ENCODE assay signal across 1 cellular context in genomic region chr19:10027158-10027997, GRCh38.
TF ChIP-seq lines count a peak whose summit lies in the region.

No MANE protein-coding gene starts in this region.

TF ChIP-seq in K562, 482 proteins besides CTCF, POLR2A, EP300 and RAD21 (continued from another document and continues in another):
- TF ChIP-seq FOXP1 (CRISPR knock-in tag; IDR thresholded peaks at IDR 0.05), result peak; percentile 84
- TF ChIP-seq XRCC3 (IDR thresholded peaks at IDR 0.05), result no peak
- TF ChIP-seq ZKSCAN8 (CRISPR knock-in tag; IDR thresholded peaks at IDR 0.05), result no peak
- no peak for TF ChIP-seq E2F3 (CRISPR knock-in tag; IDR thresholded peaks at IDR 0.05)
- peak; percentile 64 for TF ChIP-seq MXD1 (CRISPR knock-in tag; IDR thresholded peaks at IDR 0.05; ENCODE audit: borderline replicate concordance, poor library complexity, severe bottlenecking)
- TF ChIP-seq GATA2 (CRISPR knock-in tag; IDR thresholded peaks at IDR 0.05), result no peak
- no peak for TF ChIP-seq KDM5B (IDR thresholded peaks at IDR 0.05; ENCODE audit: insufficient replicate concordance, low read depth, low read length)
- peak; percentile 63 to 66 for TF ChIP-seq E2F6 (IDR thresholded peaks at IDR 0.05; ENCODE audit: borderline replicate concordance in 1 of 2, extremely low read depth in 1 of 2, insufficient read depth in 1 of 2, insufficient read length in 1 of 2, low read depth in 1 of 2, low read length in 1 of 2, poor library complexity in 1 of 2, severe bottlenecking in 1 of 2)
- no peak for TF ChIP-seq KHSRP (IDR thresholded peaks at IDR 0.05)
- TF ChIP-seq SLC30A9 (CRISPR knock-in tag; IDR thresholded peaks at IDR 0.05), result no peak
- no peak for TF ChIP-seq ATF2 (CRISPR knock-in tag; IDR thresholded peaks at IDR 0.05)
- TF ChIP-seq THRA (IDR thresholded peaks at IDR 0.05), result no peak
- no peak for TF ChIP-seq POLR2AphosphoS5 (IDR thresholded peaks at IDR 0.05; ENCODE audit: control insufficient read depth, insufficient read depth, low read depth, low read length)
- no peak for TF ChIP-seq CHD2 (IDR thresholded peaks at IDR 0.05; ENCODE audit: low read depth, low read length)
- TF ChIP-seq DNMT1 (IDR thresholded peaks at IDR 0.05), result no peak
- TF ChIP-seq OTX1 (CRISPR knock-in tag; IDR thresholded peaks at IDR 0.05), result no peak
- TF ChIP-seq RUNX1 (IDR thresholded peaks at IDR 0.05; ENCODE audit: low read depth), result peak; percentile 48; the same call in 1 of the 2 replicates
- TF ChIP-seq ZNF395 (CRISPR knock-in tag; IDR thresholded peaks at IDR 0.05), result no peak
- TF ChIP-seq ATF4 (CRISPR knock-in tag; IDR thresholded peaks at IDR 0.05), result no peak
- no peak for TF ChIP-seq HEY1 (CRISPR knock-in tag; IDR thresholded peaks at IDR 0.05; ENCODE audit: borderline replicate concordance)
- no peak for TF ChIP-seq DPF2 (IDR thresholded peaks at IDR 0.05)
- TF ChIP-seq FOXJ3 (CRISPR knock-in tag; IDR thresholded peaks at IDR 0.05), result no peak
- 0 out of 2 replicates have a peak, but pooled peaks have one; percentile 71 for TF ChIP-seq CBFB (CRISPR knock-in tag; IDR thresholded peaks at IDR 0.05)
- TF ChIP-seq PTBP1 (IDR thresholded peaks at IDR 0.05; ENCODE audit: low read depth, low read length), result 0 out of 2 replicates have a peak, but pooled peaks have one; percentile 30
- no peak for TF ChIP-seq PHTF2 (CRISPR knock-in tag; IDR thresholded peaks at IDR 0.05)
- no peak for TF ChIP-seq PHB (CRISPR knock-in tag; IDR thresholded peaks at IDR 0.05)
- TF ChIP-seq DIDO1 (tag; IDR thresholded peaks at IDR 0.05; ENCODE audit: low read depth), result no peak
- TF ChIP-seq CXXC5 (CRISPR knock-in tag; IDR thresholded peaks at IDR 0.05), result peak; percentile 65
- no peak for TF ChIP-seq NCOA4 (IDR thresholded peaks at IDR 0.05; ENCODE audit: partially characterized antibody)
- no peak for TF ChIP-seq MCM3 (IDR thresholded peaks at IDR 0.05)
- TF ChIP-seq ZNF639 (CRISPR knock-in tag; conservative IDR thresholded peaks at IDR 0.05 in 1 of 2, IDR thresholded peaks at IDR 0.05 in 1 of 2), result no peak
- TF ChIP-seq CCNT2 (IDR thresholded peaks at IDR 0.05; ENCODE audit: borderline replicate concordance, extremely low read depth, insufficient read length, low read depth, low read length), result peak; percentile 81
- peak; percentile 35; the same call in 1 of the 2 replicates for TF ChIP-seq CC2D1A (IDR thresholded peaks at IDR 0.05)
- TF ChIP-seq ARID3A (IDR thresholded peaks at IDR 0.05; ENCODE audit: borderline replicate concordance, low read depth, low read length), result no peak
- peak; percentile 90 for TF ChIP-seq USF1 (CRISPR knock-in tag; IDR thresholded peaks at IDR 0.05)
- TF ChIP-seq CTCFL (IDR thresholded peaks at IDR 0.05; ENCODE audit: borderline replicate concordance, insufficient read depth, low read depth, low read length, poor library complexity, severe bottlenecking), result no peak
- TF ChIP-seq E2F4 (CRISPR knock-in tag; IDR thresholded peaks at IDR 0.05; ENCODE audit: low read depth), result no peak
